ENCODE assay signal across 8 cellular contexts in the genomic region with DNA sequence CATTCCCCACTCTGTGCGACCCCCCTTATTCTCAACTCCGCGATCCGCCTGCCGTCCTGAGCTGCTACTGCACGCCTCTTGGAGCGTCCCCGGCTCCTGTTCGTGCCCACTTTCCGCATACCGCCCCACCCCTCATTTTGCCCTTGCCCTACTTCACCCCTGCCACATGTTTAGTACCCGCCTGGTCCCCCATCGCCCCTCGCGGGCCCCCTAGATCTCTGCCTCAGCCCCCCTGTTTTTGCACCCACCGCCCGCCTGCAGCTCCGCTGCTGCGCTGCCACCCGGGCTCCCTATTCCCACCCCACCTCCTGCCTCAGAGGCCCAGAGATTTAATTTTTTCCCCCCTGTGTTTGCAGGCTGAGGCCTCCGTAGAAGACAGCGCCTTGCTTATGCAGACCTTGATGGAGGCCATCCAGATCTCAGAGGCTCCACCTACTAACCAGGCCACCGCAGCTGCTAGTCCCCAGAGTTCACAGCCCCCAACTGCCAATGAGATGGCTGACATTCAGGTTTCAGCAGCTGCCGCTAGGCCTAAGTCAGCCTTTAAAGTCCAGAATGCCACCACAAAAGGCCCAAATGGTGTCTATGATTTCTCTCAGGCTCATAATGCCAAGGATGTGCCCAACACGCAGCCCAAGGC. TPM values are rescaled to one million over a fixed set of nuclear protein-coding genes. Genes with fewer than 3 reads are reported as not detected.
DNase-seq lines count a peak whose midpoint lies in the region; ATAC-seq and TF ChIP-seq lines count a peak whose summit lies in the region.

No MANE protein-coding gene starts in this region.

- H3K27me3 ChIP-seq in DND-41 (ENCODE audit: insufficient read depth, low read length, poor library complexity) (no peaks in the 10 kb centered on the region), HUES64 (ENCODE audit: insufficient read depth, low read length) (no peaks in the 10 kb centered on the region), iPS-18a (ENCODE audit: control insufficient read depth, insufficient read depth, low read length) (no peaks in the 10 kb centered on the region), skeletal muscle tissue (ENCODE audit: control insufficient read depth in 3 of 3, insufficient read depth in 3 of 3, low read length in 3 of 3) (no peaks in the 10 kb centered on the region)

- H3K27ac ChIP-seq in DND-41 (ENCODE audit: low read length) (peak overlapping the region; percentile 86), HUES64 (ENCODE audit: low read depth, low read length) (no peak overlapping the region), iPS-18a (ENCODE audit: low read length) (no peak overlapping the region), skeletal muscle tissue (ENCODE audit: low read depth, low read length) (peak overlapping the region; percentile 69)

- H3K36me3 ChIP-seq in DND-41 (ENCODE audit: insufficient read depth, low read length) (peaks cover 41% of the 10 kb centered on the region), HUES64 (ENCODE audit: insufficient read depth, low read length) (peaks cover 47% of the 10 kb centered on the region), iPS-18a (ENCODE audit: control insufficient read depth, low read depth, low read length) (peaks cover 28% of the 10 kb centered on the region), skeletal muscle tissue (ENCODE audit: control insufficient read depth in 3 of 3, insufficient read depth in 3 of 3, low read length in 3 of 3) (peaks cover 14 to 26% (median 16%) of the 10 kb centered on the region in 3 donors)

- peak; percentile 75 for ATAC-seq in DND-41 (ENCODE audit: insufficient read depth, low read depth)
- peak; percentile 52 for ATAC-seq in GM19397 (IDR thresholded peaks at IDR 0.05; ENCODE audit: unreplicated experiment)
- ATAC-seq in GM19351 (IDR thresholded peaks at IDR 0.05; ENCODE audit: unreplicated experiment) = no peak

- peak overlapping the region; percentile 70 for H3K4me2 ChIP-seq in DND-41 (ENCODE audit: insufficient read depth, low read length)

- H3K9me3 ChIP-seq in DND-41 (ENCODE audit: insufficient read depth, low read length, severe bottlenecking) = no peaks in the 10 kb centered on the region
- no peaks in the 10 kb centered on the region for H3K9me3 ChIP-seq in HUES64 (ENCODE audit: insufficient read depth, low read depth, low read length)
- no peaks in the 10 kb centered on the region for H3K9me3 ChIP-seq in iPS-18a (ENCODE audit: control insufficient read depth, low read depth, low read length)
- H3K9me3 ChIP-seq in skeletal muscle tissue (ENCODE audit: control insufficient read depth in 3 of 3, low read length in 3 of 3) = no peaks in the 10 kb centered on the region

- H3K79me2 ChIP-seq in DND-41 (ENCODE audit: insufficient read depth, low read length) = peaks cover 37% of the 10 kb centered on the region

- peak; percentile 79 for DNase-seq in DND-41
- DNase-seq in amniotic epithelial cell (ENCODE audit: low read depth) = peak; percentile 11
- no peak for DNase-seq in mucosa of gallbladder (ENCODE audit: low spot score)

- H3K4me1 ChIP-seq in DND-41 (ENCODE audit: insufficient read depth, low read length) = peaks cover 33% of the 10 kb centered on the region
- peaks cover 5% of the 10 kb centered on the region; the same call in 1 of the 2 replicates for H3K4me1 ChIP-seq in HUES64 (ENCODE audit: insufficient read depth, low read length)
- peaks cover 5% of the 10 kb centered on the region for H3K4me1 ChIP-seq in iPS-18a (ENCODE audit: control insufficient read depth, low read depth, low read length)
- peaks cover 4 to 16% (median 7%) of the 10 kb centered on the region in 3 donors for H3K4me1 ChIP-seq in skeletal muscle tissue (ENCODE audit: control insufficient read depth in 3 of 3, insufficient read depth in 3 of 3, low read length in 3 of 3)

- peak; percentile 3 for TF ChIP-seq CTCF in DND-41 (IDR thresholded peaks at IDR 0.05; ENCODE audit: borderline replicate concordance, extremely low read depth, low read length, poor library complexity, severe bottlenecking)

- H2AFZ ChIP-seq in DND-41 (ENCODE audit: low read depth, low read length) = peak overlapping the region; percentile 67

- H3K4me3 ChIP-seq in DND-41 (ENCODE audit: low read depth in 1 of 2, low read length in 2 of 2) (peak overlapping the region; percentile 62 to 85; a peak in 3 of 4 replicates), HUES64 (ENCODE audit: low read length) (peak overlapping the region; percentile 89), iPS-18a (ENCODE audit: low read length) (peak overlapping the region; percentile 78), skeletal muscle tissue (ENCODE audit: low read length in 3 of 3) (peak overlapping the region; percentile 76 to 77 (median 77))

- H4K20me1 ChIP-seq in DND-41 (ENCODE audit: insufficient read depth, low read length) = no peaks in the 10 kb centered on the region

- WGBS in HUES64 = 6% methylated on average over 25 of the region's 25 CpGs

- H3K9ac ChIP-seq in DND-41 (ENCODE audit: low read depth, low read length) (peak overlapping the region; percentile 82), HUES64 (ENCODE audit: low read depth, low read length) (peak overlapping the region; percentile 91), iPS-18a (ENCODE audit: low read length) (peak overlapping the region; percentile 79), skeletal muscle tissue (ENCODE audit: low read depth in 1 of 3, low read length in 3 of 3) (peak overlapping the region; percentile 57 to 78 (median 77))

RNA-seq across cellular contexts. Expression of a gene that starts 1.4 kb away (rescaled TPM):
- 117 TPM for polyA plus RNA-seq in HUES64 (2013, experiment 1 of 2)
- polyA plus RNA-seq in HUES64 (2013, experiment 2 of 2) = 144 TPM
- total RNA-seq in skeletal muscle tissue = 89.2 TPM
- 214 TPM for total RNA-seq in mucosa of gallbladder

Comparison
In these comparisons a context has a peak if more than half of its experiments do, and no peak if none do; other contexts are left out.
1. H3K27ac ChIP-seq: peak in DND-41 (single experiment) and skeletal muscle tissue (single experiment); none in HUES64 (single experiment) and iPS-18a (single experiment).
2. Peak in every context shown above with its lines, with median percentiles within 50 percentile points of each other: H3K4me3 ChIP-seq and H3K9ac ChIP-seq.